ENCODE assay signal across 16 cellular contexts in the genomic region with DNA sequence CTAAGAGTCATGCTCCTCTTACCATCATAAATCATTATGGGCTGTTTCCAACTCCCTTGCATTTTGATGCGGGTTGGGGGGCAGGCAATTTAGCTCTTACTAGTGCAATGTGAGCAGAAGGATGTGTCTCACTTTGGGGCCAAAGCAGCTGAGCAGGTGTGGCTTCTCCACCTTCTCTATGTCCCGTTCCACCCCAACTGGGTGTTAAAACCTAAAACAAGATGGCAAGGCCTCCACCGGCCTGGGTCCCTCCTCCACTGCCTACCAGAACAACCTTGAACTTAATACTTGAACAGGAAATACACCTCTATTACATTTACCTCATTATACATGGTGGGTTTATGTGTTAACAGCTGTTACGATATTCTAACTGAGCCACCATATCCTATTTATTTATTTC. TPM values are rescaled to one million over a fixed set of nuclear protein-coding genes. Genes with fewer than 3 reads are reported as not detected.
A peak's percentile ranks its signal among the peaks of the same experiment; 100 is the strongest.
DNase-seq lines count a peak whose midpoint lies in the region; ATAC-seq and TF ChIP-seq lines count a peak whose summit lies in the region.
"Had no signal": no experiment of that assay in that cellular context is flagged by ENCODE, and none has a peak within 500 bp of the region (broad histone marks: within the 10 kb centered on the region; RNA-seq: fewer than 3 reads in every experiment).

No MANE protein-coding gene starts in this region.

- no peaks in the 10 kb centered on the region for H3K36me3 ChIP-seq in Panc1 (ENCODE audit: control insufficient read depth, insufficient read depth, low read length)
- no peaks in the 10 kb centered on the region for H3K36me3 ChIP-seq in right lobe of liver

- H3K4me3 ChIP-seq in Panc1 (ENCODE audit: low read depth in 2 of 2, low read length in 2 of 2) (no peak overlapping the region), right lobe of liver (no peak overlapping the region)
- H3K4me3 ChIP-seq: A549 had no signal

- POLR2A ChIA-PET in Panc1 (lab: Charles Lee), result no interaction called here

- no peak for TF ChIP-seq CTCF in Panc1 (IDR thresholded peaks at IDR 0.05)
- no peak for TF ChIP-seq CTCF in right lobe of liver (IDR thresholded peaks at IDR 0.05)

- WGBS in right lobe of liver (ENCODE audit: insufficient coverage, low coverage, low lambda C conversion rate, missing lambda C conversion rate), result 74% methylated on average over 4 of the region's 4 CpGs

- H3K9me3 ChIP-seq in Panc1 (ENCODE audit: control insufficient read depth, insufficient read depth, low read depth, low read length), result no peaks in the 10 kb centered on the region
- no peaks in the 10 kb centered on the region for H3K9me3 ChIP-seq in right lobe of liver
- H3K9me3 ChIP-seq: A549 had no signal

- peak overlapping the region; percentile 74; the same call in 1 of the 2 replicates for H3K27ac ChIP-seq in Panc1 (ENCODE audit: low read length)
- peak overlapping the region in 2 of 3 donors; percentile 74 to 86 for H3K27ac ChIP-seq in right lobe of liver
- H3K27ac ChIP-seq: A549, C4-2B, KMS-11 had no signal

- no TSS peak for BruUV-seq in Panc1 (replicated peaks; lab: Mats Ljungman, UMichigan)

- H3K4me1 ChIP-seq in Panc1 (ENCODE audit: control insufficient read depth, insufficient read depth, low read length), result no peaks in the 10 kb centered on the region; the same call in 1 of the 2 replicates
- H3K4me1 ChIP-seq in right lobe of liver, result peaks cover 0 to 59% (median 20%) of the 10 kb centered on the region in 4 donors
- H3K4me1 ChIP-seq: A549 had no signal

- H3K27me3 ChIP-seq in Panc1 (ENCODE audit: control insufficient read depth, insufficient read depth, low read length), result no peaks in the 10 kb centered on the region
- no peaks in the 10 kb centered on the region for H3K27me3 ChIP-seq in right lobe of liver

- intact Hi-C loops in Panc1 (cut with micrococcal nuclease; ENCODE audit: unreplicated experiment) (no loop called here), right lobe of liver (cut with DNase I) (no loop called here)

- in situ Hi-C loops in Panc1 (cut with HindIII; ENCODE audit: low pct_unique_long_range_greater_than_20kb, low sequenced_read_pairs), result no loop called here

- TF ChIP-seq POLR2A in right lobe of liver (IDR thresholded peaks at IDR 0.05), result no peak

- CTCF ChIA-PET in Panc1 (lab: Charles Lee), result no interaction called here

- ATAC-seq in Panc1, result no peak
- ATAC-seq in right lobe of liver, result no peak
- no peak for ATAC-seq in GM18867 (IDR thresholded peaks at IDR 0.05; ENCODE audit: unreplicated experiment)
- ATAC-seq in activated CD4-positive, CD25-positive, alpha-beta regulatory T cell treated with anti-CD3 and anti-CD28 coated beads, Interleukin-2, amount 50 U/mL, for 24 hours, result no peak
- ATAC-seq: A549 had no signal

- DNase-seq in NCI-H1417 (lab: John Stamatoyannopoulos, UW) (peak; percentile 42 to 94 (median 62)), NCI-H1417 treated with DMSO at 0.1 percent for 48 hours (lab: John Stamatoyannopoulos, UW) (no peak), NCI-H1105 (lab: John Stamatoyannopoulos, UW) (peak; percentile 58), Panc1 (ENCODE audit: low read depth, low spot score) (no peak), right lobe of liver (no peak), NOMO-1 treated with DMSO at 0.1 percent for 48 hours (lab: John Stamatoyannopoulos, UW; ENCODE audit: unreplicated experiment) (no peak)
- DNase-seq: GOT3, NCI-H526, SHP77 had no signal

RNA-seq across cellular contexts. Expression of gene TOX3, which starts 52.8 kb away (rescaled TPM):
- total RNA-seq in Panc1 (2021; ENCODE audit: unreplicated experiment) (3.4 TPM), right lobe of liver (1 to 10 TPM in 5 of 6 experiments, under 1 TPM in 1; 0.92 to 5.8 (median 3.6) TPM)
- polyA plus RNA-seq in Panc1 (2012; ENCODE audit: insufficient read length), result 8.0 TPM
- total RNA-seq: Daoy, MCF 10A had no signal

Comparison
In these comparisons a context has a peak if more than half of its experiments do, and no peak if none do; other contexts are left out.
1. DNase-seq: peak in NCI-H1417 (3 of 3) and NCI-H1105 (single experiment); none in NCI-H1417 treated with DMSO at 0.1 percent for 48 hours (single experiment), Panc1 (single experiment), right lobe of liver (0 of 3) and NOMO-1 treated with DMSO at 0.1 percent for 48 hours (single experiment).